Comparison of ENCODE assay signal across 9 cellular contexts in the genomic region with DNA sequence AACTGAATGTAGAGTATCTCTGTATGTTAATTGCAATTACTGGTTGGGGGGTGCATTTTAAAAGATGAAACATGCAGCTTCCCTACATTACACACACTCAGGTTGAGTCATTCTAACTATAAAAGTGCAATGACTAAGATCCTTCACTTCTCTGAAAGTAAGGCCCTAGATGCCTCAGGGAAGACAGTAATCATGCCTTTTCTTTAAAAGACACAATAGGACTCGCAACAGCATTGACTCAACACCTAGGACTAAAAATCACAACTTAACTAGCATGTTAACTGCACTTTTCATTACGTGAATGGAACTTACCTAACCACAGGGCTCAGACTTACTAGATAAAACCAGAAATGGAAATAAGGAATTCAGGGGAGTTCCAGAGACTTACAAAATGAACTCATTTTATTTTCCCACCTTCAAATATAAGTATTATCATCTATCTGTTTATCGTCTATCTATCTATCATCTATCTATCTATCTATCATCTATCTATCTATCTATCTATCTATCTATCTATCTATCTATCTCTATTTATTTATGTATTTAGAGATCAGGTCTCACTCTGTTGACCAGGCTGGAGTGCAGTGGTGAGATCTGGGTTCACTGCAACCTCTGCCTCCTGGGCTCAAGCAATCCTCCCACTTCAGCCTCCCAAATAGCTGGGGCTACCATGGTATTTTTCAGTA. TPM values are rescaled to one million over a fixed set of nuclear protein-coding genes. Genes with fewer than 3 reads are reported as not detected.
DNase-seq lines count a peak whose midpoint lies in the region; ATAC-seq, FAIRE-seq and TF ChIP-seq lines count a peak whose summit lies in the region.
"Had no signal": no experiment of that assay in that cellular context is flagged by ENCODE, and none has a peak within 500 bp of the region (broad histone marks: within the 10 kb centered on the region; RNA-seq: fewer than 3 reads in every experiment).

No MANE protein-coding gene starts in this region.

- H3K4me1 Mint-ChIP-seq in naive thymus-derived CD8-positive, alpha-beta T cell, result peaks cover 0 to 8% (median 2%) of the 10 kb centered on the region in 4 donors

- no peak overlapping the region for H3K4me2 ChIP-seq in GM12878 (ENCODE audit: control insufficient read depth, insufficient read depth)

- TF ChIP-seq EP300 in GM12878 (IDR thresholded peaks at IDR 0.05; ENCODE audit: borderline replicate concordance in 1 of 2, control insufficient read depth in 1 of 2, low read depth in 2 of 2, low read length in 2 of 2), result no peak

- intact Hi-C loops in GM12878 (cut with micrococcal nuclease; ENCODE audit: unreplicated experiment), result no loop called here

- no TSS peak for BruUV-seq in GM12878 (replicated peaks; lab: Mats Ljungman, UMichigan)

- in situ Hi-C loops in GM12878 (cut with MboI), result no loop called here

- CTCF ChIA-PET in BJ (lab: Yijun Ruan, JAX), result no interaction called here
- CTCF ChIA-PET in GM12878 (lab: Yijun Ruan, JAX), result interaction anchor here (1.4 to 3.3 kb wide), 2 partner anchors 8 to 19 kb away, joined by 3 to 17 read pairs; no protein-coding TSS in a partner anchor

- 26% methylated on average over 3 of the region's 3 CpGs for WGBS in GM12878 (ENCODE audit: insufficient coverage, insufficient replicate concordance, low lambda C conversion rate, missing lambda C conversion rate)

- no peak overlapping the region for H3K4me3 ChIP-seq in BJ (ENCODE audit: low read depth, low read length)
- no peak overlapping the region for H3K4me3 ChIP-seq in GM12878

- no peak for FAIRE-seq in GM12878 (lab: Jason Lieb, UNC)

- H3K27me3 Mint-ChIP-seq in naive thymus-derived CD8-positive, alpha-beta T cell, result no peaks in the 10 kb centered on the region

- TF ChIP-seq RAD21 in GM12878 (IDR thresholded peaks at IDR 0.05; ENCODE audit: insufficient read depth, low read depth, low read length), result no peak

- H3K27me3 ChIP-seq in BJ (ENCODE audit: control insufficient read depth, insufficient read depth, low read length) (no peaks in the 10 kb centered on the region), GM12878 (replicated peaks in 1 of 2; ENCODE audit: control insufficient read depth in 2 of 2, insufficient read depth in 2 of 2, low read length in 1 of 2) (no peaks in the 10 kb centered on the region)

- no peaks in the 10 kb centered on the region for H3K9me3 Mint-ChIP-seq in naive thymus-derived CD8-positive, alpha-beta T cell

- TF ChIP-seq POLR2A in GM12878 (IDR thresholded peaks at IDR 0.05; ENCODE audit: low read depth, low read length), result no peak

- DNase-seq in BJ (ENCODE audit: low read depth) (peak; percentile 69), GM12878 (ENCODE audit: low read depth, low spot score) (peak; percentile 13), activated gamma-delta T cell treated with Interleukin-2 at 50 U/mL for 16 hours (no peak), NCI-H2029 (lab: John Stamatoyannopoulos, UW) (no peak), hepatic stellate cell (ENCODE audit: low spot score) (no peak)
- no peak for DNase-seq in naive thymus-derived CD8-positive, alpha-beta T cell
- DNase-seq: effector memory CD4-positive, alpha-beta T cell had no signal

- no peaks in the 10 kb centered on the region for H4K20me1 ChIP-seq in GM12878 (ENCODE audit: control insufficient read depth, insufficient read depth)

- no peaks in the 10 kb centered on the region for H3K4me1 ChIP-seq in GM12878 (ENCODE audit: control insufficient read depth, insufficient read depth, low read length)

- H3K36me3 Mint-ChIP-seq in naive thymus-derived CD8-positive, alpha-beta T cell, result peaks cover 0 to 42% (median 13%) of the 10 kb centered on the region in 3 donors

- H2AFZ ChIP-seq in GM12878 (ENCODE audit: control insufficient read depth, low read depth, low read length), result no peak overlapping the region

- POLR2A ChIA-PET in BJ (lab: Charles Lee), result interaction anchor here (0.6 kb wide), 1 partner anchor 18 kb away, joined by 3 read pairs; no protein-coding TSS in a partner anchor
- POLR2A ChIA-PET in GM12878 (lab: Charles Lee), result no interaction called here
- POLR2A ChIA-PET in naive thymus-derived CD8-positive, alpha-beta T cell (lab: Charles Lee), result no interaction called here

- no peaks in the 10 kb centered on the region for H3K79me2 ChIP-seq in GM12878 (ENCODE audit: control insufficient read depth, insufficient read depth, low read length)

- H3K27ac Mint-ChIP-seq in naive thymus-derived CD8-positive, alpha-beta T cell, result peak overlapping the region in 2 of 10 donors; percentile 9 to 24

- H3K4me3 Mint-ChIP-seq in naive thymus-derived CD8-positive, alpha-beta T cell, result no peak overlapping the region

- peak; percentile 59 for ATAC-seq in GM19397 (IDR thresholded peaks at IDR 0.05; ENCODE audit: unreplicated experiment)
- ATAC-seq in HG03378 (IDR thresholded peaks at IDR 0.05; ENCODE audit: unreplicated experiment), result peak; percentile 82
- peak; percentile 66 for ATAC-seq in GM12878
- ATAC-seq in naive thymus-derived CD8-positive, alpha-beta T cell, result no peak

- TF ChIP-seq CTCF in BJ (IDR thresholded peaks at IDR 0.05; ENCODE audit: insufficient read depth, low read depth, low read length) (no peak), GM12878 (IDR thresholded peaks at IDR 0.05 in 2 of 3, conservative IDR thresholded peaks at IDR 0.05 in 1 of 3; ENCODE audit: control insufficient read depth in 2 of 3, extremely low read depth in 1 of 3, insufficient read depth in 1 of 3, low read depth in 3 of 3, low read length in 3 of 3) (no peak)

- SMC1A ChIA-PET in GM12878 (lab: Charles Lee; ENCODE audit: uncharacterized antibody, unreplicated experiment), result no interaction called here

- H3K36me3 ChIP-seq in BJ (ENCODE audit: control insufficient read depth, insufficient read depth, low read length) (peaks cover 1% of the 10 kb centered on the region), GM12878 (ENCODE audit: control insufficient read depth in 2 of 2, insufficient read depth in 2 of 2, low read length in 1 of 2) (no peaks in the 10 kb centered on the region; a peak in 1 of 4 replicates)

- H3K9me3 ChIP-seq in GM12878 (replicated peaks; ENCODE audit: control insufficient read depth, insufficient read depth, low read length), result no peaks in the 10 kb centered on the region

- RAD21 ChIA-PET in GM12878 (lab: Charles Lee; ENCODE audit: unreplicated experiment), result interaction anchor here (1.9 kb wide), 1 partner anchor 19 kb away, joined by 7 read pairs; no protein-coding TSS in a partner anchor

- no peak overlapping the region; the same call in 1 of the 2 replicates for H3K27ac ChIP-seq in GM12878 (ENCODE audit: control insufficient read depth, insufficient read depth)

- no peak overlapping the region for H3K9ac ChIP-seq in GM12878 (ENCODE audit: control insufficient read depth, insufficient read depth, low read length)

RNA-seq across cellular contexts. Expression of a gene that starts 47.8 kb away (rescaled TPM):
- 8.4 and 10.1 TPM in 2 replicates for polyA plus RNA-seq in BJ (2011; rRNA removed)
- 17.5 and 21.7 TPM in 2 replicates for polyA minus RNA-seq in BJ (2011; rRNA and poly(A)+ RNA removed)
- total RNA-seq in GM12878 (2013; cell fraction: nucleolus; rRNA removed), result 15.8 and 16.2 TPM in 2 replicates
- 9.6 TPM in 2 replicates for total RNA-seq in GM12878 (2014; rRNA removed)
- 13.5 and 13.8 TPM in 2 replicates for total RNA-seq in GM12878 (2014; rRNA removed; fragmentation: Illumina TruSeq; extraction: Trizol)
- total RNA-seq in GM12878 (2021), result 12.4 and 15.5 TPM in 2 replicates
- 2.4 TPM for polyA plus RNA-seq in GM12878 (2011; ENCODE audit: low read depth)
- 2.8 and 4.0 TPM in 2 replicates for polyA plus RNA-seq in GM12878 (2011; rRNA removed)
- polyA plus RNA-seq in GM12878 (2011; cell fraction: cytosol; rRNA removed), result 1.1 and 1.2 TPM in 2 replicates
- 2.7 and 3.0 TPM in 2 replicates for polyA plus RNA-seq in GM12878 (2011; cell fraction: nucleus; rRNA removed)
- polyA plus RNA-seq in GM12878 (2012), result 4.5 and 5.0 TPM in 2 replicates
- polyA plus RNA-seq in GM12878 (2014; fragmentation: Illumina TruSeq; extraction: Trizol), result 9.8 and 11.6 TPM in 2 replicates
- 1 to 10 TPM; 2.0 to 2.4 TPM for polyA plus RNA-seq in GM12878 (2014; fragmentation: Nextera tagmentation; extraction: Ambion mirVana)
- 5.3 and 5.4 TPM in 2 replicates for polyA plus RNA-seq in GM12878 (2014; rRNA removed)
- 1 to 10 TPM; 2.8 to 6.6 TPM for polyA plus RNA-seq in GM12878 (2016; fragmentation: Nextera tagmentation; extraction: Ambion mirVana)
- polyA minus RNA-seq in GM12878 (2011; rRNA and poly(A)+ RNA removed), result 4.1 and 10.2 TPM in 2 replicates
- 1.2 and 2.1 TPM in 2 replicates for polyA minus RNA-seq in GM12878 (2011; cell fraction: cytosol; rRNA and poly(A)+ RNA removed)
- polyA minus RNA-seq in GM12878 (2011; cell fraction: nucleus; rRNA and poly(A)+ RNA removed), result 2.2 and 2.7 TPM in 2 replicates
- total RNA-seq in naive thymus-derived CD8-positive, alpha-beta T cell, result 10 to 100 TPM; 23.3 to 24.0 TPM
- 1 to 10 TPM; 6.0 to 6.6 (median 6.5) TPM for polyA plus RNA-seq in naive thymus-derived CD8-positive, alpha-beta T cell

RNA-seq across cellular contexts. Expression of a gene that starts 47.8 kb away (rescaled TPM):
- 14.1 and 21.9 TPM in 2 replicates for polyA plus RNA-seq in BJ (2011; rRNA removed)
- polyA minus RNA-seq in BJ (2011; rRNA and poly(A)+ RNA removed), result 8.2 and 8.9 TPM in 2 replicates
- 0.50 and 0.95 TPM in 2 replicates for total RNA-seq in GM12878 (2013; cell fraction: nucleolus; rRNA removed)
- total RNA-seq in GM12878 (2014; rRNA removed), result 9.6 and 12.0 TPM in 2 replicates
- 8.8 and 9.3 TPM in 2 replicates for total RNA-seq in GM12878 (2014; rRNA removed; fragmentation: Illumina TruSeq; extraction: Trizol)
- total RNA-seq in GM12878 (2021), result 7.6 and 8.3 TPM in 2 replicates
- 5.8 TPM for polyA plus RNA-seq in GM12878 (2011; ENCODE audit: low read depth)
- 0.26 and 0.78 TPM in 2 replicates for polyA plus RNA-seq in GM12878 (2011; rRNA removed)
- 0.10 and 0.13 TPM in 2 replicates for polyA plus RNA-seq in GM12878 (2011; cell fraction: cytosol; rRNA removed)
- 0.12 and 0.20 TPM in 2 replicates for polyA plus RNA-seq in GM12878 (2011; cell fraction: nucleus; rRNA removed)
- polyA plus RNA-seq in GM12878 (2012), result 5.5 and 10.1 TPM in 2 replicates
- 9.3 and 15.1 TPM in 2 replicates for polyA plus RNA-seq in GM12878 (2014; fragmentation: Illumina TruSeq; extraction: Trizol)
- polyA plus RNA-seq in GM12878 (2014; fragmentation: Nextera tagmentation; extraction: Ambion mirVana), result 1 to 10 TPM; 1.3 to 3.9 TPM
- 7.2 and 7.4 TPM in 2 replicates for polyA plus RNA-seq in GM12878 (2014; rRNA removed)
- 10 to 100 TPM in 1 of 2 experiments, 1 to 10 TPM in 1; 5.2 to 12.2 TPM for polyA plus RNA-seq in GM12878 (2016; fragmentation: Nextera tagmentation; extraction: Ambion mirVana)
- not detected in 2 replicates for polyA minus RNA-seq in GM12878 (2011; rRNA and poly(A)+ RNA removed)
- polyA minus RNA-seq in GM12878 (2011; cell fraction: cytosol; rRNA and poly(A)+ RNA removed), result 0.73 and 0.94 TPM in 2 replicates
- 0.48 TPM in 1 of 2 replicates, not detected in the other for polyA minus RNA-seq in GM12878 (2011; cell fraction: nucleus; rRNA and poly(A)+ RNA removed)
- 10 to 100 TPM; 11.5 to 11.9 TPM for total RNA-seq in naive thymus-derived CD8-positive, alpha-beta T cell
- 10 to 100 TPM; 24.4 to 36.0 (median 33.5) TPM for polyA plus RNA-seq in naive thymus-derived CD8-positive, alpha-beta T cell

RNA-seq across cellular contexts. Expression of a gene that starts 59.7 kb away (rescaled TPM):
- polyA plus RNA-seq in BJ (2011; rRNA removed) (0.06 TPM in 1 of 2 replicates, not detected in the other), GM12878 (2011; rRNA removed) (not detected in 2 replicates), GM12878 (2014; fragmentation: Illumina TruSeq; extraction: Trizol) (0.01 TPM in 1 of 2 replicates, not detected in the other), GM12878 (2014; fragmentation: Nextera tagmentation; extraction: Ambion mirVana) (not detected), GM12878 (2014; rRNA removed) (not detected in 2 replicates), GM12878 (2016; fragmentation: Nextera tagmentation; extraction: Ambion mirVana) (not detected)
- polyA minus RNA-seq in BJ (2011; rRNA and poly(A)+ RNA removed), result not detected in 2 replicates
- not detected in 2 replicates for total RNA-seq in GM12878 (2013; cell fraction: nucleolus; rRNA removed)
- total RNA-seq in GM12878 (2014; rRNA removed) (not detected in 2 replicates), GM12878 (2014; rRNA removed; fragmentation: Illumina TruSeq; extraction: Trizol) (not detected in 2 replicates), GM12878 (2021) (not detected in 2 replicates)
- not detected for polyA plus RNA-seq in GM12878 (2011; ENCODE audit: low read depth)
- polyA plus RNA-seq in GM12878 (2011; cell fraction: cytosol; rRNA removed), result not detected in 2 replicates
- polyA plus RNA-seq in GM12878 (2011; cell fraction: nucleus; rRNA removed), result not detected in 2 replicates
- polyA plus RNA-seq in GM12878 (2012), result 0.03 TPM in 1 of 2 replicates, not detected in the other
- polyA minus RNA-seq in GM12878 (2011; rRNA and poly(A)+ RNA removed), result not detected in 2 replicates
- not detected in 2 replicates for polyA minus RNA-seq in GM12878 (2011; cell fraction: cytosol; rRNA and poly(A)+ RNA removed)
- not detected in 2 replicates for polyA minus RNA-seq in GM12878 (2011; cell fraction: nucleus; rRNA and poly(A)+ RNA removed)
- under 1 TPM; 0.49 to 0.69 TPM for total RNA-seq in naive thymus-derived CD8-positive, alpha-beta T cell
- polyA plus RNA-seq in naive thymus-derived CD8-positive, alpha-beta T cell, result under 1 TPM in 1 of 3 donors, not detected in 2; 0.28 TPM

Comparison
In these comparisons a context has a peak if more than half of its experiments do, and no peak if none do; other contexts are left out.
1. DNase-seq: peak in BJ (single experiment) and GM12878 (single experiment); none in activated gamma-delta T cell treated with Interleukin-2 at 50 U/mL for 16 hours (single experiment), NCI-H2029 (single experiment), naive thymus-derived CD8-positive, alpha-beta T cell (0 of 10) and hepatic stellate cell (single experiment).
2. ATAC-seq: peak in GM19397 (single experiment), HG03378 (single experiment) and GM12878 (single experiment); none in naive thymus-derived CD8-positive, alpha-beta T cell (0 of 2).